14 cellular contexts compared by ENCODE assay signal in genomic region chr19:18500820-18501219, GRCh38. TPM values are rescaled to one million over a fixed set of nuclear protein-coding genes. Genes with fewer than 3 reads are reported as not detected.
A peak's percentile ranks its signal among the peaks of the same experiment; 100 is the strongest.
DNase-seq lines count a peak whose midpoint lies in the region; ATAC-seq and TF ChIP-seq lines count a peak whose summit lies in the region.
"Had no signal": no experiment of that assay in that cellular context is flagged by ENCODE, and none has a peak within 500 bp of the region (broad histone marks: within the 10 kb centered on the region; RNA-seq: fewer than 3 reads in every experiment).

No MANE protein-coding gene starts in this region.

- no peak for DNase-seq in CD4-positive, alpha-beta T cell
- DNase-seq in activated B cell treated with CpG ODN at 0.5 μM for 24 hours (no peak), Right ventricle myocardium superior (peak; percentile 84), gastrocnemius medialis (peak in 1 of 2 donors; percentile 57), iPS-NIHi11 (ENCODE audit: low spot score) (no peak), DMS79 treated with DMSO at 0.1 percent for 48 hours (lab: John Stamatoyannopoulos, UW) (no peak), ACHN (no peak), vagina (ENCODE audit: extremely low spot score in 2 of 2) (no peak)
- DNase-seq: activated CD4-positive, alpha-beta T cell treated with anti-CD3 and anti-CD28 coated beads, Interleukin-2, amount 50 U/mL, for 1 hour; activated naive CD4-positive, alpha-beta T cell treated with anti-CD3 and anti-CD28 coated beads for 36 hours; COR-L47; GM23248; NCI-H187 treated with DMSO at 0.1 percent for 48 hours had no signal

- H3K4me3 ChIP-seq in gastrocnemius medialis (no peak overlapping the region), vagina (no peak overlapping the region)
- H3K4me3 ChIP-seq: GM23248 had no signal

- H3K27ac Mint-ChIP-seq in CD4-positive, alpha-beta T cell: peak overlapping the region; percentile 51
- peak overlapping the region; percentile 9 for H3K27ac Mint-ChIP-seq in activated B cell treated with CpG ODN at 0.5 μM for 24 hours
- H3K27ac Mint-ChIP-seq: activated naive CD4-positive, alpha-beta T cell treated with anti-CD3 and anti-CD28 coated beads for 36 hours had no signal

- no peaks in the 10 kb centered on the region for H3K36me3 Mint-ChIP-seq in CD4-positive, alpha-beta T cell (ENCODE audit: low read depth)
- H3K36me3 Mint-ChIP-seq in activated B cell treated with CpG ODN at 0.5 μM for 24 hours (ENCODE audit: low read depth): peaks cover 7% of the 10 kb centered on the region
- H3K36me3 Mint-ChIP-seq: IgD-negative memory B cell had no signal

- H3K36me3 ChIP-seq in gastrocnemius medialis: no peaks in the 10 kb centered on the region
- no peaks in the 10 kb centered on the region for H3K36me3 ChIP-seq in vagina

- POLR2A ChIA-PET in CD4-positive, alpha-beta T cell (lab: Charles Lee): no interaction called here
- POLR2A ChIA-PET in activated B cell treated with CpG ODN at 0.5 μM for 24 hours (lab: Charles Lee): no interaction called here

- H3K9me3 ChIP-seq in CD4-positive, alpha-beta T cell (ENCODE audit: control insufficient read depth, low read length): no peaks in the 10 kb centered on the region
- H3K9me3 ChIP-seq in gastrocnemius medialis (no peaks in the 10 kb centered on the region), vagina (no peaks in the 10 kb centered on the region)

- H3K4me1 Mint-ChIP-seq in CD4-positive, alpha-beta T cell (ENCODE audit: low read depth): peaks cover 87% of the 10 kb centered on the region
- H3K4me1 Mint-ChIP-seq in activated B cell treated with CpG ODN at 0.5 μM for 24 hours: peaks cover 90% of the 10 kb centered on the region

- no peak for ATAC-seq in CD4-positive, alpha-beta T cell (ENCODE audit: poor library complexity)
- no peak for ATAC-seq in activated B cell treated with CpG ODN at 0.5 μM for 24 hours (ENCODE audit: low read depth)
- ATAC-seq in Right ventricle myocardium superior (ENCODE audit: poor library complexity): peak; percentile 58
- no peak for ATAC-seq in gastrocnemius medialis

- TF ChIP-seq CTCF in CD4-positive, alpha-beta T cell (IDR thresholded peaks at IDR 0.05): no peak
- TF ChIP-seq CTCF in activated B cell treated with CpG ODN at 0.5 μM for 24 hours (IDR thresholded peaks at IDR 0.05) (no peak), gastrocnemius medialis (IDR thresholded peaks at IDR 0.05 in 4 of 5, conservative IDR thresholded peaks at IDR 0.05 in 1 of 5) (no peak), vagina (IDR thresholded peaks at IDR 0.05) (no peak)

- in situ Hi-C loops in gastrocnemius medialis (cut with MboI; ENCODE audit: low sequenced_read_pairs in 4 of 4): no loop called here
- in situ Hi-C loops in ACHN (cut with HindIII; ENCODE audit: low pct_ligation_motif_present, low pct_unique_long_range_greater_than_20kb, low sequenced_read_pairs): no loop called here

- H3K27ac ChIP-seq in CD4-positive, alpha-beta T cell (ENCODE audit: low read depth, low read length): no peak overlapping the region
- H3K27ac ChIP-seq in gastrocnemius medialis: peak overlapping the region; percentile 94 to 99 (median 98)
- no peak overlapping the region for H3K27ac ChIP-seq in vagina
- H3K27ac ChIP-seq: GM23248 had no signal

- TF ChIP-seq POLR2A in gastrocnemius medialis (IDR thresholded peaks at IDR 0.05) (no peak), vagina (IDR thresholded peaks at IDR 0.05) (no peak)

- H3K4me1 ChIP-seq in gastrocnemius medialis (peaks cover 98% of the 10 kb centered on the region in 2 donors), vagina (peaks cover 100% of the 10 kb centered on the region)

- H3K27me3 ChIP-seq in CD4-positive, alpha-beta T cell (ENCODE audit: control insufficient read depth, insufficient read depth, low read length): no peaks in the 10 kb centered on the region
- no peaks in the 10 kb centered on the region for H3K27me3 ChIP-seq in gastrocnemius medialis
- no peaks in the 10 kb centered on the region for H3K27me3 ChIP-seq in vagina

- H3K9me3 Mint-ChIP-seq in CD4-positive, alpha-beta T cell: no peaks in the 10 kb centered on the region
- H3K9me3 Mint-ChIP-seq in activated B cell treated with CpG ODN at 0.5 μM for 24 hours: no peaks in the 10 kb centered on the region
- H3K9me3 Mint-ChIP-seq: activated naive CD4-positive, alpha-beta T cell treated with anti-CD3 and anti-CD28 coated beads for 36 hours; IgD-negative memory B cell had no signal

- CTCF ChIA-PET in CD4-positive, alpha-beta T cell (lab: Charles Lee): no interaction called here
- CTCF ChIA-PET in activated B cell treated with CpG ODN at 0.5 μM for 24 hours (lab: Charles Lee): interaction anchor here (1.0 kb wide), 1 partner anchor 93 kb away, joined by 3 read pairs; no protein-coding TSS in a partner anchor

- intact Hi-C loops in CD4-positive, alpha-beta T cell (cut with DNase I, micrococcal nuclease): no loop called here
- intact Hi-C loops in activated B cell treated with CpG ODN at 0.5 μM for 24 hours (cut with micrococcal nuclease): no loop called here
- intact Hi-C loops in Right ventricle myocardium superior (cut with DNase I): no loop called here
- intact Hi-C loops in gastrocnemius medialis (cut with DNase I; ENCODE audit: low total_unique reads): no loop called here
- intact Hi-C loops in vagina (cut with DNase I): no loop called here

- H3K27me3 Mint-ChIP-seq in CD4-positive, alpha-beta T cell: no peaks in the 10 kb centered on the region
- no peaks in the 10 kb centered on the region for H3K27me3 Mint-ChIP-seq in activated B cell treated with CpG ODN at 0.5 μM for 24 hours
- H3K27me3 Mint-ChIP-seq: IgD-negative memory B cell had no signal

- H3K4me3 Mint-ChIP-seq in CD4-positive, alpha-beta T cell: no peak overlapping the region
- H3K4me3 Mint-ChIP-seq in activated B cell treated with CpG ODN at 0.5 μM for 24 hours: no peak overlapping the region
- H3K4me3 Mint-ChIP-seq: activated naive CD4-positive, alpha-beta T cell treated with anti-CD3 and anti-CD28 coated beads for 36 hours had no signal

RNA-seq across cellular contexts. Expression of gene ELL, which starts 21.1 kb away (rescaled TPM):
- total RNA-seq in CD4-positive, alpha-beta T cell: 10 to 100 TPM; 46.2 to 46.8 TPM
- total RNA-seq in activated B cell treated with CpG ODN at 0.5 μM for 24 hours: 29.0 and 32.6 TPM in 2 replicates
- 7.5 TPM for total RNA-seq in Right ventricle myocardium superior
- total RNA-seq in gastrocnemius medialis: 10 to 100 TPM; 21.8 to 30.8 (median 27.3) TPM
- total RNA-seq in vagina: 25.3 TPM

RNA-seq across cellular contexts. Expression of gene FKBP8, which starts 42.6 kb away (rescaled TPM):
- 100 to 1,000 TPM; 147 to 152 TPM for total RNA-seq in CD4-positive, alpha-beta T cell
- total RNA-seq in activated B cell treated with CpG ODN at 0.5 μM for 24 hours: 133 and 140 TPM in 2 replicates
- total RNA-seq in Right ventricle myocardium superior: 182 TPM
- total RNA-seq in gastrocnemius medialis: 100 to 1,000 TPM; 157 to 195 (median 184) TPM
- total RNA-seq in vagina: 376 TPM

RNA-seq across cellular contexts. Expression of gene KXD1, which starts 56.9 kb away (rescaled TPM):
- 10 to 100 TPM; 64.2 to 66.9 TPM for total RNA-seq in CD4-positive, alpha-beta T cell
- total RNA-seq in activated B cell treated with CpG ODN at 0.5 μM for 24 hours (82.2 and 88.8 TPM in 2 replicates), Right ventricle myocardium superior (44.4 TPM), gastrocnemius medialis (100 to 1,000 TPM in 3 of 4 donors, 10 to 100 TPM in 1; 97.1 to 155 (median 106) TPM), vagina (131 TPM)

Comparison
In these comparisons a context has a peak if more than half of its experiments do, and no peak if none do; other contexts are left out.
1. H3K27ac ChIP-seq: peak in gastrocnemius medialis (4 of 4); none in CD4-positive, alpha-beta T cell (single experiment) and vagina (single experiment).